Comparison of ENCODE assay signal across 8 cellular contexts in genomic region chr19:55259540-55260210, GRCh38. TPM values are rescaled to one million over a fixed set of nuclear protein-coding genes. Genes with fewer than 3 reads are reported as not detected.
DNase-seq lines count a peak whose midpoint lies in the region; FAIRE-seq and TF ChIP-seq lines count a peak whose summit lies in the region.

No MANE protein-coding gene starts in this region.

- H3K27ac ChIP-seq in RWPE1 (peak overlapping the region; percentile 99), endothelial cell of umbilical vein (ENCODE audit: insufficient read depth, low read depth, low read length) (peak overlapping the region; percentile 86)

- CTCF ChIA-PET in RWPE1 (lab: Yijun Ruan, JAX) = no interaction called here
- CTCF ChIA-PET in endothelial cell of umbilical vein (lab: Charles Lee) = interaction anchor here (0.6 to 1.4 kb wide), 10 partner anchors 20 to 244 kb away, joined by 3 to 13 read pairs (median 5); partner anchors contain the start of genes HSPBP1 and TMEM238

- H3K9me3 ChIP-seq in endothelial cell of umbilical vein (replicated peaks; ENCODE audit: control insufficient read depth, insufficient read depth, low read length) = no peaks in the 10 kb centered on the region

- POLR2A ChIA-PET in RWPE1 (lab: Yijun Ruan, JAX; ENCODE audit: low non-redundant PET) = interaction anchor here (0.6 to 1.3 kb wide), 4 partner anchors 12 to 155 kb away, joined by 3 to 5 read pairs (median 3); partner anchors contain the start of gene HSPBP1
- POLR2A ChIA-PET in endothelial cell of umbilical vein (lab: Charles Lee) = interaction anchor here (0.6 to 2.3 kb wide), 7 partner anchors 20 to 155 kb away, joined by 3 to 15 read pairs (median 7); partner anchors contain the start of genes HSPBP1, KMT5C and UBE2S

- no peaks in the 10 kb centered on the region for H4K20me1 ChIP-seq in endothelial cell of umbilical vein (replicated peaks; ENCODE audit: control insufficient read depth, extremely low read depth, insufficient read depth, low read length)

- peak overlapping the region; percentile 98 for H3K27ac Mint-ChIP-seq in osteocyte (ENCODE audit: unreplicated experiment)

- intact Hi-C loops in endothelial cell of umbilical vein (cut with micrococcal nuclease) = loop anchor here (1.0 to 10.0 kb wide), 9 partner anchors 21 to 345 kb away; partner anchors contain the start of genes DNAAF3, HSPBP1, KMT5C and ZNF524

- peaks cover 33% of the 10 kb centered on the region for H3K4me1 ChIP-seq in endothelial cell of umbilical vein (ENCODE audit: control insufficient read depth, extremely low read depth, insufficient read depth, low read length)

- no peak for FAIRE-seq in endothelial cell of umbilical vein (lab: Jason Lieb, UNC)

- H3K9me3 Mint-ChIP-seq in osteocyte (ENCODE audit: unreplicated experiment) = no peaks in the 10 kb centered on the region

- peak overlapping the region; percentile 70 for H2AFZ ChIP-seq in endothelial cell of umbilical vein (ENCODE audit: low read depth, low read length)

- TF ChIP-seq CTCF in RWPE1 (conservative IDR thresholded peaks at IDR 0.05; ENCODE audit: low read depth) (no peak), endothelial cell of umbilical vein (IDR thresholded peaks at IDR 0.05; ENCODE audit: extremely low read depth in 1 of 2, insufficient read depth in 1 of 2, low read depth in 1 of 2, low read length in 2 of 2) (no peak), osteocyte (IDR thresholded peaks at IDR 0.05) (no peak)

- H3K36me3 ChIP-seq in endothelial cell of umbilical vein (ENCODE audit: control insufficient read depth in 2 of 2, extremely low read depth in 1 of 2, insufficient read depth in 2 of 2, low read length in 2 of 2) = no peaks in the 10 kb centered on the region

- peak overlapping the region; percentile 77 for H3K4me2 ChIP-seq in endothelial cell of umbilical vein (ENCODE audit: insufficient read depth, low read length)

- TF ChIP-seq POLR2A in endothelial cell of umbilical vein (IDR thresholded peaks at IDR 0.05; ENCODE audit: low read depth, low read length) = no peak

- H3K4me1 Mint-ChIP-seq in osteocyte (ENCODE audit: unreplicated experiment) = peaks cover 43% of the 10 kb centered on the region

- DNase-seq in RWPE1 (ENCODE audit: low spot score) (no peak), endothelial cell of umbilical vein (ENCODE audit: low read depth, low spot score) (no peak), osteocyte (ENCODE audit: extremely low spot score, unreplicated experiment) (no peak), DMS 273 treated with DMSO at 0.1 percent for 48 hours (lab: John Stamatoyannopoulos, UW) (no peak), DMS 273 (lab: John Stamatoyannopoulos, UW; ENCODE audit: unreplicated experiment) (no peak), activated gamma-delta T cell treated with Interleukin-2 at 50 U/mL for 16 hours (no peak), SKM-1 (lab: John Stamatoyannopoulos, UW; ENCODE audit: unreplicated experiment) (no peak)

- BruUV-seq in endothelial cell of umbilical vein (replicated peaks; lab: Mats Ljungman, UMichigan) = TSS peak; percentile 98

- peak overlapping the region; percentile 87 for H3K9ac ChIP-seq in endothelial cell of umbilical vein (replicated peaks; ENCODE audit: extremely low read depth, insufficient read depth, low read length)

- H3K4me3 ChIP-seq in GM08714 (ENCODE audit: low read length) (peak overlapping the region; percentile 92), endothelial cell of umbilical vein (replicated peaks in 1 of 3; ENCODE audit: insufficient read depth in 1 of 3, low read depth in 1 of 3, low read length in 3 of 3) (peak overlapping the region in 2 of 3 experiments; percentile 17 to 53)

- H3K9me1 ChIP-seq in endothelial cell of umbilical vein (replicated peaks; ENCODE audit: control insufficient read depth, extremely low read depth, insufficient read depth, low read length) = no peaks in the 10 kb centered on the region

- peaks cover 38% of the 10 kb centered on the region for H3K79me2 ChIP-seq in endothelial cell of umbilical vein (ENCODE audit: control insufficient read depth, insufficient read depth, low read length)

- H3K27me3 ChIP-seq in endothelial cell of umbilical vein (ENCODE audit: control insufficient read depth in 2 of 2, insufficient read depth in 2 of 2, low read length in 2 of 2) = no peaks in the 10 kb centered on the region

- dilution Hi-C loops in endothelial cell of umbilical vein (cut with MboI; ENCODE audit: extremely low pct_ligation_motif_present, low sequenced_read_pairs) = no loop called here

- H3K4me3 Mint-ChIP-seq in osteocyte (ENCODE audit: unreplicated experiment) = peak overlapping the region; percentile 81

- no peaks in the 10 kb centered on the region for H3K27me3 Mint-ChIP-seq in osteocyte (ENCODE audit: unreplicated experiment)

- H3K36me3 Mint-ChIP-seq in osteocyte (ENCODE audit: unreplicated experiment) = peaks cover 2% of the 10 kb centered on the region

TF ChIP-seq in endothelial cell of umbilical vein, 7 proteins besides CTCF, POLR2A, EP300 and RAD21:
- no peak for TF ChIP-seq FOS (IDR thresholded peaks at IDR 0.05; ENCODE audit: borderline replicate concordance, insufficient read depth, low read length)
- TF ChIP-seq MYC (IDR thresholded peaks at IDR 0.05; ENCODE audit: low read depth, low read length) = no peak
- no peak for TF ChIP-seq POLR2AphosphoS5 (IDR thresholded peaks at IDR 0.05; ENCODE audit: insufficient read depth, low read depth, low read length)
- TF ChIP-seq, protein P1, sequence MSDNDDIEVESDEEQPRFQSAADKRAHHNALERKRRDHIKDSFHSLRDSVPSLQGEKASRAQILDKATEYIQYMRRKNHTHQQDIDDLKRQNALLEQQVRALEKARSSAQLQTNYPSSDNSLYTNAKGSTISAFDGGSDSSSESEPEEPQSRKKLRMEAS (IDR thresholded peaks at IDR 0.05; ENCODE audit: insufficient read depth, insufficient read length) = no peak
- TF ChIP-seq GATA2 (IDR thresholded peaks at IDR 0.05; ENCODE audit: insufficient read depth, insufficient read length, low read depth, low read length) = no peak
- no peak for TF ChIP-seq JUN (IDR thresholded peaks at IDR 0.05; ENCODE audit: borderline replicate concordance, insufficient read depth, insufficient read length, low read depth)
- TF ChIP-seq EZH2 (IDR thresholded peaks at IDR 0.05; ENCODE audit: borderline replicate concordance, low read depth, low read length, severe bottlenecking) = no peak
TF ChIP-seq in endothelial cell of umbilical vein: peak in this region for 0.

RNA-seq across cellular contexts. Expression of gene PPP6R1, which starts 0.9 kb away (rescaled TPM):
- total RNA-seq in endothelial cell of umbilical vein (68.3 and 71.8 TPM in 2 replicates), osteocyte (63.0 and 67.1 TPM in 2 replicates)
- polyA plus RNA-seq in endothelial cell of umbilical vein = 35.7 and 36.0 TPM in 2 replicates
- polyA plus RNA-seq in endothelial cell of umbilical vein (2011; cell fraction: cytosol; rRNA removed) = 39.7 and 44.5 TPM in 2 replicates
- 90.6 and 94.5 TPM in 2 replicates for polyA plus RNA-seq in endothelial cell of umbilical vein (2011; cell fraction: nucleus; rRNA removed)
- 44.4 and 44.9 TPM in 2 replicates for polyA plus RNA-seq in endothelial cell of umbilical vein (2012)
- 45.2 and 59.6 TPM in 2 replicates for polyA minus RNA-seq in endothelial cell of umbilical vein
- 69.8 TPM for polyA minus RNA-seq in endothelial cell of umbilical vein (2011; cell fraction: cytosol; rRNA and poly(A)+ RNA removed)
- 35.9 and 45.7 TPM in 2 replicates for polyA minus RNA-seq in endothelial cell of umbilical vein (2011; cell fraction: nucleus; rRNA and poly(A)+ RNA removed)

RNA-seq across cellular contexts. Expression of gene HSPBP1, which starts 20.2 kb away (rescaled TPM):
- total RNA-seq in endothelial cell of umbilical vein (30.4 and 38.5 TPM in 2 replicates), osteocyte (29.8 and 33.2 TPM in 2 replicates)
- 47.5 and 60.3 TPM in 2 replicates for polyA plus RNA-seq in endothelial cell of umbilical vein
- 31.7 and 39.6 TPM in 2 replicates for polyA plus RNA-seq in endothelial cell of umbilical vein (2011; cell fraction: cytosol; rRNA removed)
- 19.7 and 21.0 TPM in 2 replicates for polyA plus RNA-seq in endothelial cell of umbilical vein (2011; cell fraction: nucleus; rRNA removed)
- polyA plus RNA-seq in endothelial cell of umbilical vein (2012) = 25.6 and 29.3 TPM in 2 replicates
- 12.3 and 15.4 TPM in 2 replicates for polyA minus RNA-seq in endothelial cell of umbilical vein
- 54.4 TPM for polyA minus RNA-seq in endothelial cell of umbilical vein (2011; cell fraction: cytosol; rRNA and poly(A)+ RNA removed)
- polyA minus RNA-seq in endothelial cell of umbilical vein (2011; cell fraction: nucleus; rRNA and poly(A)+ RNA removed) = 5.7 and 7.6 TPM in 2 replicates

RNA-seq across cellular contexts. Expression of gene BRSK1, which starts 24.1 kb away (rescaled TPM):
- total RNA-seq in endothelial cell of umbilical vein (0.44 and 0.46 TPM in 2 replicates), osteocyte (18.0 and 23.9 TPM in 2 replicates)
- 0.33 and 0.68 TPM in 2 replicates for polyA plus RNA-seq in endothelial cell of umbilical vein
- polyA plus RNA-seq in endothelial cell of umbilical vein (2011; cell fraction: cytosol; rRNA removed) = 0.15 and 0.17 TPM in 2 replicates
- polyA plus RNA-seq in endothelial cell of umbilical vein (2011; cell fraction: nucleus; rRNA removed) = 1.0 and 1.4 TPM in 2 replicates
- 0.94 and 1.2 TPM in 2 replicates for polyA plus RNA-seq in endothelial cell of umbilical vein (2012)
- 1.2 TPM in 1 of 2 replicates, not detected in the other for polyA minus RNA-seq in endothelial cell of umbilical vein
- 0.82 TPM for polyA minus RNA-seq in endothelial cell of umbilical vein (2011; cell fraction: cytosol; rRNA and poly(A)+ RNA removed)
- polyA minus RNA-seq in endothelial cell of umbilical vein (2011; cell fraction: nucleus; rRNA and poly(A)+ RNA removed) = not detected in 2 replicates

RNA-seq across cellular contexts. Expression of gene TMEM86B, which starts 31.1 kb away (rescaled TPM):
- total RNA-seq in endothelial cell of umbilical vein (4.1 and 5.4 TPM in 2 replicates), osteocyte (2.9 and 3.2 TPM in 2 replicates)
- 4.5 and 5.8 TPM in 2 replicates for polyA plus RNA-seq in endothelial cell of umbilical vein
- polyA plus RNA-seq in endothelial cell of umbilical vein (2011; cell fraction: cytosol; rRNA removed) = 1.1 and 1.8 TPM in 2 replicates
- polyA plus RNA-seq in endothelial cell of umbilical vein (2011; cell fraction: nucleus; rRNA removed) = 15.0 and 15.9 TPM in 2 replicates
- polyA plus RNA-seq in endothelial cell of umbilical vein (2012) = 2.2 and 3.2 TPM in 2 replicates
- 1.6 and 2.3 TPM in 2 replicates for polyA minus RNA-seq in endothelial cell of umbilical vein
- polyA minus RNA-seq in endothelial cell of umbilical vein (2011; cell fraction: cytosol; rRNA and poly(A)+ RNA removed) = not detected
- polyA minus RNA-seq in endothelial cell of umbilical vein (2011; cell fraction: nucleus; rRNA and poly(A)+ RNA removed) = 3.6 and 6.4 TPM in 2 replicates

RNA-seq across cellular contexts. Expression of gene PTPRH, which starts 50.4 kb away (rescaled TPM):
- total RNA-seq in endothelial cell of umbilical vein (0.51 and 1.00 TPM in 2 replicates), osteocyte (0.31 TPM in 1 of 2 replicates, not detected in the other)
- polyA plus RNA-seq in endothelial cell of umbilical vein = 0.10 and 0.14 TPM in 2 replicates
- polyA plus RNA-seq in endothelial cell of umbilical vein (2011; cell fraction: cytosol; rRNA removed) = 0.14 and 0.18 TPM in 2 replicates
- polyA plus RNA-seq in endothelial cell of umbilical vein (2011; cell fraction: nucleus; rRNA removed) = 0.38 and 0.55 TPM in 2 replicates
- 1.9 and 2.6 TPM in 2 replicates for polyA plus RNA-seq in endothelial cell of umbilical vein (2012)
- polyA minus RNA-seq in endothelial cell of umbilical vein = 2.1 TPM in 2 replicates
- polyA minus RNA-seq in endothelial cell of umbilical vein (2011; cell fraction: cytosol; rRNA and poly(A)+ RNA removed) = 2.5 TPM
- 0.19 TPM in 1 of 2 replicates, not detected in the other for polyA minus RNA-seq in endothelial cell of umbilical vein (2011; cell fraction: nucleus; rRNA and poly(A)+ RNA removed)

Comparison
In these comparisons a context has a peak if more than half of its experiments do, and no peak if none do; other contexts are left out.
1. RNA of gene BRSK1, which starts 24.1 kb away (total RNA-seq): 18.0 to 23.9 TPM in osteocyte; 0.44 to 0.46 TPM in endothelial cell of umbilical vein; every median in the first group is over 10 times any median in the second.